In genomic region chr11:112016088-112016764, GRCh38 we compare ENCODE assay signal across 8 cellular contexts. TPM values are rescaled to one million over a fixed set of nuclear protein-coding genes. Genes with fewer than 3 reads are reported as not detected.
A peak's percentile ranks its signal among the peaks of the same experiment; 100 is the strongest.
DNase-seq lines count a peak whose midpoint lies in the region; ATAC-seq, FAIRE-seq and TF ChIP-seq lines count a peak whose summit lies in the region.

No MANE protein-coding gene starts in this region.

- FAIRE-seq in urothelium cell line (lab: Jason Lieb, UNC) = peak; percentile 40
- FAIRE-seq in D721Med (lab: Jason Lieb, UNC) = no peak

- DNase-seq in Right ventricle myocardium inferior (ENCODE audit: missing footprints) (no peak), cardiac septum (ENCODE audit: low spot score) (no peak), urothelium cell line (ENCODE audit: low spot score) (no peak), D721Med (ENCODE audit: insufficient read length, low spot score) (no peak), iPS-NIHi11 (ENCODE audit: low spot score) (no peak)
- no peak for DNase-seq in activated CD4-positive, alpha-beta T cell treated with anti-CD3 and anti-CD28 coated beads, Interleukin-2, amount 50 U/mL, for 48 hours

- no peak for TF ChIP-seq CTCF in D721Med (IDR thresholded peaks at IDR 0.05; ENCODE audit: insufficient read depth, missing control alignments)

- ATAC-seq in Right ventricle myocardium inferior = peak; percentile 68
- ATAC-seq in HG03175 (IDR thresholded peaks at IDR 0.05; ENCODE audit: unreplicated experiment) = peak; percentile 90
- ATAC-seq in esophagus mucosa = peak; percentile 20

- intact Hi-C loops in Right ventricle myocardium inferior (cut with DNase I) (no loop called here), cardiac septum (cut with DNase I) (no loop called here)

RNA-seq across cellular contexts. Expression of gene DLAT, which starts 9.0 kb away (rescaled TPM):
- total RNA-seq in Right ventricle myocardium inferior = 157 TPM
- 123 TPM for total RNA-seq in cardiac septum
- 37.1 TPM for total RNA-seq in esophagus mucosa

RNA-seq across cellular contexts. Expression of gene PIH1D2, which starts 57.6 kb away (rescaled TPM):
- 1.2 TPM for total RNA-seq in Right ventricle myocardium inferior
- 2.0 TPM for total RNA-seq in cardiac septum
- total RNA-seq in esophagus mucosa = 1.6 TPM

RNA-seq across cellular contexts. Expression of gene NKAPD1, which starts 57.9 kb away (rescaled TPM):
- total RNA-seq in Right ventricle myocardium inferior (8.1 TPM), cardiac septum (9.7 TPM), esophagus mucosa (11.8 TPM)

Comparison
In these comparisons a context has a peak if more than half of its experiments do, and no peak if none do; other contexts are left out.
1. ATAC-seq: peak in every context shown above with its lines; median percentile 90 in HG03175; 68 in Right ventricle myocardium inferior; 20 in esophagus mucosa.